In the genomic region with DNA sequence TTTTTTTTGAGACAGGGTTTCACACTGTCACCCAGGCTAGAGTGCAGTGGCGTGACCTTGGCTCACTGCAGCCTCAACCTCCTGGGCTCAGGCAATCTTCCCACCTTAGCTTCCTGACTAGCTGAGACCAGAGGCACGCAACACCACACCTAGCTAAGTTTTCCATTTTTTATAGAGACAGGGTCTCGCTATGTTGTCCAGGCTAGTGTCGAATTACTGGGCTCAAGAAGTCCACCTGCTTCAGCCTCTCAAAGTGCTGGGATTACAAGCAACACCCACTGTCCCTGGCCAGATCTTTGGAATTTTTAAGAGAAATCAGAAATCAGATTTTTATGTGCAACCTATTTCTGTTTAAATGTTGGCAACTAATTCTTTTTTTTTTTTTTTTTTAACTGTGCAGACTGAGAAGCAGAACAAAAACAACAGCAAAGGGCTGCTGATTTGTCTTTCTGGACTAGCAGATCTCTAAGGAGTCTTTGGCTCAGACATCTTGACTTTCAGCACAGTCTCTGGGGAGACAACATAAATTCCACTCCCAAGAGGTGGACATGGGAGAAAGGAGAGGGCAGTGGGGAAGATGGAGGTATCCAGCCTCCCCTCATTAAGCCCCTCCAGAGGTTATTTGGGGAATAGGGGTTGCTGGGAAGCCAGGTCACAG, we compare ENCODE assay signal across 1 cellular context.
TF ChIP-seq lines count a peak whose summit lies in the region.

No MANE protein-coding gene starts in this region.

TF ChIP-seq in IMR-90, 13 proteins besides CTCF, POLR2A, EP300 and RAD21:
- no peak for TF ChIP-seq RCOR1 (IDR thresholded peaks at IDR 0.05; ENCODE audit: insufficient replicate concordance, low read length)
- TF ChIP-seq RFX5 (IDR thresholded peaks at IDR 0.05; ENCODE audit: low read depth, low read length): no peak
- TF ChIP-seq CHD1 (IDR thresholded peaks at IDR 0.05; ENCODE audit: low read depth, low read length): no peak
- TF ChIP-seq SMC3 (IDR thresholded peaks at IDR 0.05; ENCODE audit: low read depth, low read length): no peak
- no peak for TF ChIP-seq BHLHE40 (IDR thresholded peaks at IDR 0.05; ENCODE audit: low read depth, low read length)
